Comparison of ENCODE assay signal across 8 cellular contexts in the genomic region with DNA sequence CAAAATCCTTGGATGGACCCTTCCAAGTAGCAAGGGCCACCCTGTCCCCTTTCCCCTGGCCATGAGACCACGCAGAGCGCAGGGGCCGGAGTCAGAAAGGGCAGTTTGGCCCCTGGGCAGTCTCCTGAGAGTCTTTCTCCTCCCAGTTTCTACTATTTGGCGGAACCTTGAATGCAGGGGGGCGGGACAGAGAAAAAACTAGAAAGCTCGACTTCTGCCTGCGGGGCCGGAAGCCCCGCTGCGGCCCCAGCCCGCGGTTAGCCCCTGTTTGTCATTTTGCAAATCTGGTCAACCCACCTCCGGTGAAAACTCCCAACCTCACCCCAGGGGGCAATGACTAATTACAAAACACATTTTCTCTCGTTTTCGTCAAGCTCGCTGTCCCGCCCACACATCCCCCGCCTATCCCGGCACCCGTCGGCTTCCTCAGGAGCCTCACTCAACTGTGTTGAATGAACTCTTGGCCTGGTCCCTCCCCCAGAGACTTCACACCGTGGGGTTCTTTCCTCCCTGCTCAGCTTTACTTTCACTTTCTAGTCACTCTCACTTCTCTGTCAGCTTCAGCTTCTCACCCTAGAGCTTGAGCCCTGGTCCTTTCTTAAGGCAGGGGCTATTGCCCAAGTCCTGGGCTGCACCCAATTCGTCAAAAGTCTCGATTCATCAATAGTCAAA.
DNase-seq lines count a peak whose midpoint lies in the region; ATAC-seq and TF ChIP-seq lines count a peak whose summit lies in the region.

No MANE protein-coding gene starts in this region.

- H3K4me3 ChIP-seq in BLaER1 treated with 17β-estradiol and CSF1 and Interleukin-3, amounts not matched to agents 10 nM and 100 nM = peak overlapping the region; percentile 25 to 52 (median 39); a peak in 17 of 20 replicates
- H3K4me3 ChIP-seq in PC-3 (ENCODE audit: low read length) (peak overlapping the region; percentile 59), fibroblast of lung (replicated peaks in 1 of 4; ENCODE audit: control extremely low read depth in 1 of 4, insufficient read depth in 1 of 4, low read depth in 3 of 4, low read length in 4 of 4) (peak overlapping the region; percentile 40 to 48 (median 44))

- H3K27me3 ChIP-seq in BLaER1 treated with 17β-estradiol and CSF1 and Interleukin-3, amounts not matched to agents 10 nM and 100 nM = peaks cover 0 to 4% (median 0%) of the 10 kb centered on the region in 11 experiments; a peak in 1 of 22 replicates
- no peaks in the 10 kb centered on the region for H3K27me3 ChIP-seq in PC-3 (ENCODE audit: low read length)
- H3K27me3 ChIP-seq in fibroblast of lung (ENCODE audit: control insufficient read depth, insufficient read depth, low read length) = no peaks in the 10 kb centered on the region

- POLR2A ChIA-PET in PC-3 (lab: Charles Lee; ENCODE audit: unreplicated experiment) = interaction anchor here (0.6 to 1.0 kb wide), 5 partner anchors 9 to 60 kb away, joined by 3 to 6 read pairs (median 5); no protein-coding TSS in a partner anchor

- no peaks in the 10 kb centered on the region for H3F3A ChIP-seq in PC-3 (ENCODE audit: low read length, unreplicated experiment)

- H3K27ac Mint-ChIP-seq in natural killer cell treated with Interleukin-12 subunit alpha and Interleukin-12 subunit beta and Interleukin-15 and Interleukin-18, amount 100 ng/mL, for 72 hours = peak overlapping the region; percentile 81 to 83

- peak overlapping the region; percentile 75 for H3K4me3 Mint-ChIP-seq in natural killer cell treated with Interleukin-12 subunit alpha and Interleukin-12 subunit beta and Interleukin-15 and Interleukin-18, amount 100 ng/mL, for 72 hours

- H3K9me3 Mint-ChIP-seq in natural killer cell treated with Interleukin-12 subunit alpha and Interleukin-12 subunit beta and Interleukin-15 and Interleukin-18, amount 100 ng/mL, for 72 hours = no peaks in the 10 kb centered on the region

- H2AFZ ChIP-seq in PC-3 (ENCODE audit: low read length) = peak overlapping the region; percentile 39
- H2AFZ ChIP-seq in fibroblast of lung (ENCODE audit: low read length) = peak overlapping the region; percentile 81

- intact Hi-C loops in PC-3 (cut with micrococcal nuclease) = loop anchor here (1.0 to 5.0 kb wide), 3 partner anchors 41 to 149 kb away; a partner anchor contains a TSS

- H3K9ac ChIP-seq in BLaER1 treated with 17β-estradiol and CSF1 and Interleukin-3, amounts not matched to agents 10 nM and 100 nM = peak overlapping the region; percentile 60 to 76 (median 71)
- peak overlapping the region; percentile 64 for H3K9ac ChIP-seq in PC-3 (ENCODE audit: low read length)
- H3K9ac ChIP-seq in fibroblast of lung (ENCODE audit: insufficient read depth, low read length) = peak overlapping the region; percentile 65

- no TSS peak for BruUV-seq in PC-3 (replicated peaks; lab: Mats Ljungman, UMichigan)

- H3K27ac ChIP-seq in BLaER1 treated with 17β-estradiol and CSF1 and Interleukin-3, amounts not matched to agents 10 nM and 100 nM = peak overlapping the region; percentile 66 to 85 (median 77); a peak in 21 of 22 replicates
- H3K27ac ChIP-seq in PC-3 (ENCODE audit: low read length) = peak overlapping the region; percentile 86
- H3K27ac ChIP-seq in fibroblast of lung (ENCODE audit: insufficient read depth, low read length) = peak overlapping the region; percentile 94

- no peak for TF ChIP-seq CTCF in PC-3 (conservative IDR thresholded peaks at IDR 0.05; ENCODE audit: low read depth, low read length)
- no peak for TF ChIP-seq CTCF in fibroblast of lung (conservative IDR thresholded peaks at IDR 0.05 in 1 of 2, IDR thresholded peaks at IDR 0.05 in 1 of 2; ENCODE audit: low read depth in 1 of 2, low read length in 2 of 2)

- peaks cover 62 to 91% (median 84%) of the 10 kb centered on the region in 10 experiments for H3K4me1 ChIP-seq in BLaER1 treated with 17β-estradiol and CSF1 and Interleukin-3, amounts not matched to agents 10 nM and 100 nM
- H3K4me1 ChIP-seq in PC-3 (ENCODE audit: insufficient read depth, low read length) (peaks cover 54% of the 10 kb centered on the region), fibroblast of lung (ENCODE audit: control insufficient read depth, extremely low read depth, insufficient read depth, low read length) (peaks cover 25% of the 10 kb centered on the region)

- no peaks in the 10 kb centered on the region for H3K9me2 ChIP-seq in PC-3 (replicated peaks; ENCODE audit: low read length)

- ATAC-seq in HG03354 (IDR thresholded peaks at IDR 0.05; ENCODE audit: poor library complexity, severe bottlenecking, unreplicated experiment) (peak; percentile 85), PC-3 (peak; percentile 90)
- ATAC-seq in natural killer cell treated with Interleukin-12 subunit alpha and Interleukin-12 subunit beta and Interleukin-15 and Interleukin-18, amount 100 ng/mL, for 72 hours = peak; percentile 97

- no peaks in the 10 kb centered on the region for H4K20me1 ChIP-seq in BLaER1 treated with 17β-estradiol and CSF1 and Interleukin-3, amounts not matched to agents 10 nM and 100 nM
- H4K20me1 ChIP-seq in PC-3 (ENCODE audit: low read length) = no peaks in the 10 kb centered on the region
- H4K20me1 ChIP-seq in fibroblast of lung (ENCODE audit: control insufficient read depth, extremely low read depth, insufficient read depth, low read length) = no peaks in the 10 kb centered on the region

- no peaks in the 10 kb centered on the region for H3K36me3 ChIP-seq in BLaER1 treated with 17β-estradiol and CSF1 and Interleukin-3, amounts not matched to agents 10 nM and 100 nM
- H3K36me3 ChIP-seq in PC-3 (ENCODE audit: low read depth, low read length) (no peaks in the 10 kb centered on the region), fibroblast of lung (ENCODE audit: control insufficient read depth, insufficient read depth, low read length) (no peaks in the 10 kb centered on the region)

- H3K4me2 ChIP-seq in BLaER1 treated with 17β-estradiol and CSF1 and Interleukin-3, amounts not matched to agents 10 nM and 100 nM = peak overlapping the region; percentile 87 to 97 (median 93)
- H3K4me2 ChIP-seq in PC-3 (ENCODE audit: low read length) = peak overlapping the region; percentile 81
- peak overlapping the region; percentile 98 for H3K4me2 ChIP-seq in fibroblast of lung (ENCODE audit: extremely low read depth, insufficient read depth, low read length)

- peak; percentile 65 for TF ChIP-seq POLR2A in GM19193 (IDR thresholded peaks at IDR 0.05; ENCODE audit: extremely low read depth, insufficient read depth, insufficient read length)

- no peaks in the 10 kb centered on the region for H3K36me3 Mint-ChIP-seq in natural killer cell treated with Interleukin-12 subunit alpha and Interleukin-12 subunit beta and Interleukin-15 and Interleukin-18, amount 100 ng/mL, for 72 hours

- CTCF ChIA-PET in PC-3 (lab: Charles Lee) = interaction anchor here (0.5 to 1.4 kb wide), 7 partner anchors 17 to 109 kb away, joined by 4 to 16 read pairs (median 6); no protein-coding TSS in a partner anchor

- no peaks in the 10 kb centered on the region for H3K9me3 ChIP-seq in BLaER1 treated with 17β-estradiol and CSF1 and Interleukin-3, amounts not matched to agents 10 nM and 100 nM (replicated peaks in 1 of 11)
- H3K9me3 ChIP-seq in PC-3 (ENCODE audit: low read length) (no peaks in the 10 kb centered on the region), fibroblast of lung (ENCODE audit: control insufficient read depth, insufficient read depth, low read depth, low read length) (no peaks in the 10 kb centered on the region)

- no peaks in the 10 kb centered on the region for H3K79me2 ChIP-seq in PC-3 (ENCODE audit: low read length)
- H3K79me2 ChIP-seq in fibroblast of lung (ENCODE audit: control insufficient read depth, insufficient read depth, low read length) = no peaks in the 10 kb centered on the region

- peak; percentile 99 for DNase-seq in PC-3
- peak; percentile 86 for DNase-seq in activated T-helper 1 cell treated with Interleukin-2 at 50 U/mL for 16 hours (ENCODE audit: low read depth)
- peak; percentile 88 to 99 for DNase-seq in fibroblast of lung (ENCODE audit: low read depth in 2 of 2)
- DNase-seq in natural killer cell treated with Interleukin-12 subunit alpha and Interleukin-12 subunit beta and Interleukin-15 and Interleukin-18, amount 100 ng/mL, for 72 hours (ENCODE audit: low spot score) = peak; percentile 100
- DNase-seq in stimulated activated naive CD4-positive, alpha-beta T cell (lab: John Stamatoyannopoulos, UW) = peak; percentile 81 to 92 (median 90)

- peaks cover 78 to 81% of the 10 kb centered on the region in 2 donors for H3K4me1 Mint-ChIP-seq in natural killer cell treated with Interleukin-12 subunit alpha and Interleukin-12 subunit beta and Interleukin-15 and Interleukin-18, amount 100 ng/mL, for 72 hours (ENCODE audit: low read depth in 2 of 2)

- peaks cover 11 to 22% of the 10 kb centered on the region in 2 donors for H3K27me3 Mint-ChIP-seq in natural killer cell treated with Interleukin-12 subunit alpha and Interleukin-12 subunit beta and Interleukin-15 and Interleukin-18, amount 100 ng/mL, for 72 hours

Comparison
In these comparisons a context has a peak if more than half of its experiments do, and no peak if none do; other contexts are left out.
1. Peak in every context shown above with its lines: DNase-seq, ATAC-seq, H3K4me3 ChIP-seq and H3K27ac ChIP-seq.